Comparison of ENCODE assay signal across 24 cellular contexts in genomic region chr21:15515908-15516307, GRCh38.
A peak's percentile ranks its signal among the peaks of the same experiment; 100 is the strongest.
DNase-seq lines count a peak whose midpoint lies in the region; ATAC-seq, FAIRE-seq and TF ChIP-seq lines count a peak whose summit lies in the region.
"Had no signal": no experiment of that assay in that cellular context is flagged by ENCODE, and none has a peak within 500 bp of the region (broad histone marks: within the 10 kb centered on the region; RNA-seq: fewer than 3 reads in every experiment).

No MANE protein-coding gene starts in this region.

- H2AFZ ChIP-seq in HepG2 (ENCODE audit: low read length): no peak overlapping the region
- H2AFZ ChIP-seq in K562 (ENCODE audit: low read depth, low read length): no peak overlapping the region

- BruUV-seq in HepG2 (replicated peaks; lab: Mats Ljungman, UMichigan) (no TSS peak), K562 (replicated peaks; lab: Mats Ljungman, UMichigan) (no TSS peak)

- DNase-seq in HepG2 (ENCODE audit: low spot score): no peak
- no peak for DNase-seq in right lobe of liver
- DNase-seq in K562 (ENCODE audit: extremely low read depth in 1 of 4, low spot score in 3 of 4): no peak
- DNase-seq in fibroblast of villous mesenchyme (ENCODE audit: low read depth): peak; percentile 17
- DNase-seq in body of pancreas: no peak
- no peak for DNase-seq in urothelium cell line (ENCODE audit: low spot score)
- no peak for DNase-seq in H54 (ENCODE audit: insufficient read length, low spot score)
- DNase-seq in BE2C: no peak
- DNase-seq: ACHN; AML-193; CD4-positive, CD25-positive, alpha-beta regulatory T cell; CD8-positive, alpha-beta memory T cell; DMS 273 treated with DMSO at 0.1 percent for 48 hours; DMS79; EL; GDM1; GOT3; H7 had no signal

- TF ChIP-seq CTCF in HepG2 (CRISPR knock-in tag; IDR thresholded peaks at IDR 0.05): no peak
- TF ChIP-seq CTCF in right lobe of liver (IDR thresholded peaks at IDR 0.05): no peak
- no peak for TF ChIP-seq CTCF in K562 (IDR thresholded peaks at IDR 0.05 in 2 of 3, conservative IDR thresholded peaks at IDR 0.05 in 1 of 3; ENCODE audit: insufficient read depth in 2 of 3, low read depth in 1 of 3, low read length in 3 of 3)
- TF ChIP-seq CTCF in fibroblast of villous mesenchyme (IDR thresholded peaks at IDR 0.05; ENCODE audit: insufficient read depth, low read depth, low read length): no peak
- TF ChIP-seq CTCF in body of pancreas (IDR thresholded peaks at IDR 0.05): no peak
- TF ChIP-seq CTCF in BE2C (IDR thresholded peaks at IDR 0.05; ENCODE audit: low read depth, low read length): no peak

- H3K4me3 ChIP-seq in HepG2 (replicated peaks in 1 of 3; ENCODE audit: insufficient read depth in 1 of 3, low read depth in 2 of 3, low read length in 3 of 3): no peak overlapping the region
- H3K4me3 ChIP-seq in right lobe of liver: no peak overlapping the region
- no peak overlapping the region for H3K4me3 ChIP-seq in K562
- no peak overlapping the region for H3K4me3 ChIP-seq in fibroblast of villous mesenchyme (ENCODE audit: low read depth, low read length)
- H3K4me3 ChIP-seq in body of pancreas: no peak overlapping the region
- H3K4me3 ChIP-seq in BE2C (ENCODE audit: low read depth, low read length): no peak overlapping the region
- H3K4me3 ChIP-seq: A549, GM12878 had no signal

- TF ChIP-seq RAD21 in HepG2 (CRISPR knock-in tag; IDR thresholded peaks at IDR 0.05): no peak
- TF ChIP-seq RAD21 in K562 (CRISPR knock-in tag; conservative IDR thresholded peaks at IDR 0.05 in 1 of 2, IDR thresholded peaks at IDR 0.05 in 1 of 2): no peak

- no peaks in the 10 kb centered on the region for H4K20me1 ChIP-seq in HepG2 (ENCODE audit: insufficient read depth, low read length)
- H4K20me1 ChIP-seq in K562 (replicated peaks; ENCODE audit: control insufficient read depth, insufficient read depth, low read length): no peaks in the 10 kb centered on the region

- H3K4me2 ChIP-seq in HepG2 (ENCODE audit: low read depth, low read length) (no peak overlapping the region), K562 (ENCODE audit: insufficient read depth, low read length) (no peak overlapping the region)
- H3K4me2 ChIP-seq: A549 had no signal

- H3K9me1 ChIP-seq in K562 (ENCODE audit: control insufficient read depth, insufficient read depth, low read length): no peaks in the 10 kb centered on the region

- in situ Hi-C loops in HepG2 (cut with HindIII; ENCODE audit: extremely low pct_ligation_motif_present, low pct_unique_long_range_greater_than_20kb) (no loop called here), K562 (cut with MboI) (no loop called here)

- TF ChIP-seq POLR2A in HepG2 (IDR thresholded peaks at IDR 0.05; ENCODE audit: insufficient read depth in 1 of 2, low read depth in 2 of 2, low read length in 2 of 2) (no peak), right lobe of liver (IDR thresholded peaks at IDR 0.05) (no peak), K562 (conservative IDR thresholded peaks at IDR 0.05) (no peak), body of pancreas (IDR thresholded peaks at IDR 0.05) (no peak), H54 (IDR thresholded peaks at IDR 0.05; ENCODE audit: low read depth, low read length) (no peak)

- H3K9me3 ChIP-seq in HepG2 (ENCODE audit: low read length) (no peaks in the 10 kb centered on the region), right lobe of liver (no peaks in the 10 kb centered on the region), K562 (replicated peaks; ENCODE audit: control insufficient read depth, insufficient read depth, low read depth, low read length) (no peaks in the 10 kb centered on the region; the same call in 1 of the 2 replicates), body of pancreas (no peaks in the 10 kb centered on the region), BE2C (no peaks in the 10 kb centered on the region)
- H3K9me3 ChIP-seq: A549 had no signal

- H3K9ac ChIP-seq in HepG2 (ENCODE audit: insufficient read depth, low read depth, low read length) (no peak overlapping the region), K562 (ENCODE audit: insufficient read depth in 1 of 2, low read depth in 2 of 2, low read length in 2 of 2) (no peak overlapping the region)

- H3K27ac ChIP-seq in HepG2 (ENCODE audit: extremely low read length, insufficient read depth, low read length): no peak overlapping the region
- no peak overlapping the region for H3K27ac ChIP-seq in right lobe of liver
- no peak overlapping the region for H3K27ac ChIP-seq in K562 (ENCODE audit: extremely low read depth, low read depth, low read length)
- H3K27ac ChIP-seq in body of pancreas: no peak overlapping the region
- H3K27ac ChIP-seq: 22Rv1, A549, C4-2B had no signal

- no peaks in the 10 kb centered on the region; a peak in 1 of 5 replicates for H3K27me3 ChIP-seq in HepG2 (ENCODE audit: control insufficient read depth in 1 of 2, insufficient read depth in 2 of 2, low read length in 2 of 2)
- H3K27me3 ChIP-seq in right lobe of liver: no peaks in the 10 kb centered on the region
- H3K27me3 ChIP-seq in K562 (ENCODE audit: control insufficient read depth in 2 of 2, insufficient read depth in 2 of 2, low read length in 2 of 2): no peaks in the 10 kb centered on the region
- H3K27me3 ChIP-seq in body of pancreas: no peaks in the 10 kb centered on the region
- H3K27me3 ChIP-seq in BE2C: no peaks in the 10 kb centered on the region

- H3K4me1 ChIP-seq in HepG2 (ENCODE audit: insufficient read depth, low read length) (peaks cover 43% of the 10 kb centered on the region), right lobe of liver (peaks cover 0 to 20% (median 3%) of the 10 kb centered on the region in 4 donors), K562 (replicated peaks in 1 of 2; ENCODE audit: control insufficient read depth in 2 of 2, insufficient read depth in 2 of 2, low read length in 2 of 2) (no peaks in the 10 kb centered on the region), body of pancreas (no peaks in the 10 kb centered on the region), BE2C (no peaks in the 10 kb centered on the region)
- H3K4me1 ChIP-seq: A549 had no signal

- H3K36me3 ChIP-seq in HepG2 (replicated peaks in 1 of 2; ENCODE audit: control insufficient read depth in 1 of 2, insufficient read depth in 2 of 2, low read length in 2 of 2) (no peaks in the 10 kb centered on the region), right lobe of liver (no peaks in the 10 kb centered on the region), K562 (ENCODE audit: control insufficient read depth, insufficient read depth, low read length) (no peaks in the 10 kb centered on the region), body of pancreas (replicated peaks in 1 of 2; ENCODE audit: insufficient read depth in 1 of 2, low read depth in 2 of 2) (no peaks in the 10 kb centered on the region), BE2C (no peaks in the 10 kb centered on the region)

- H3K79me2 ChIP-seq in HepG2 (ENCODE audit: insufficient read depth, low read length) (no peaks in the 10 kb centered on the region), K562 (ENCODE audit: control insufficient read depth, insufficient read depth, low read length) (no peaks in the 10 kb centered on the region)

- intact Hi-C loops in HepG2 (cut with micrococcal nuclease; ENCODE audit: unreplicated experiment): no loop called here
- intact Hi-C loops in right lobe of liver (cut with DNase I): no loop called here
- intact Hi-C loops in K562 (cut with micrococcal nuclease): no loop called here
- intact Hi-C loops in body of pancreas (cut with DNase I): no loop called here

- 96% methylated on average over 2 of the region's 2 CpGs for WGBS in HepG2 (ENCODE audit: low lambda C conversion rate)
- 56% methylated on average over 2 of the region's 2 CpGs for WGBS in right lobe of liver (ENCODE audit: insufficient coverage, low coverage, low lambda C conversion rate, missing lambda C conversion rate)
- WGBS in K562 (ENCODE audit: insufficient coverage, low coverage, missing lambda C conversion rate): 0% methylated on average over 2 of the region's 2 CpGs
- 67 to 70% methylated on average over 2 of the region's 2 CpGs for WGBS in body of pancreas, 2 donors

- TF ChIP-seq EP300 in HepG2 (IDR thresholded peaks at IDR 0.05; ENCODE audit: low read depth in 2 of 2, low read length in 2 of 2) (no peak), HepG2 (CRISPR knock-in tag; IDR thresholded peaks at IDR 0.05; ENCODE audit: borderline replicate concordance) (no peak), K562 (IDR thresholded peaks at IDR 0.05; ENCODE audit: low read length) (no peak)

- FAIRE-seq in HepG2 (lab: Jason Lieb, UNC) (no peak), K562 (lab: Jason Lieb, UNC) (no peak), urothelium cell line (lab: Jason Lieb, UNC) (no peak), H54 (lab: Jason Lieb, UNC) (no peak)
- FAIRE-seq: A549, D721Med, GM12878 had no signal

- CTCF ChIA-PET in HepG2 (lab: Yijun Ruan, JAX; ENCODE audit: low intra/inter-chr PET ratio, low total read pairs) (no interaction called here), K562 (lab: Yijun Ruan, JAX; ENCODE audit: low intra/inter-chr PET ratio) (no interaction called here)

- POLR2A ChIA-PET in HepG2 (lab: Yijun Ruan, JAX): no interaction called here
- POLR2A ChIA-PET in K562 (lab: Yijun Ruan, JAX): no interaction called here

- no peak for ATAC-seq in HepG2
- no peak for ATAC-seq in right lobe of liver
- ATAC-seq in K562: no peak
- ATAC-seq in body of pancreas: no peak
- ATAC-seq: A549, GM12878, HCT116 had no signal

TF ChIP-seq in HepG2, 621 proteins besides CTCF, POLR2A, EP300 and RAD21:
- TF ChIP-seq ZBTB3 (CRISPR knock-in tag; IDR thresholded peaks at IDR 0.05; ENCODE audit: borderline replicate concordance, low read depth): no peak
- peak; percentile 11; the same call in 1 of the 2 replicates for TF ChIP-seq MAFF (IDR thresholded peaks at IDR 0.05; ENCODE audit: low read depth, low read length)
- TF ChIP-seq MAFK (conservative IDR thresholded peaks at IDR 0.05 in 1 of 2, IDR thresholded peaks at IDR 0.05 in 1 of 2; ENCODE audit: low read length in 2 of 2): peak; percentile 19 to 55; a peak in 2 of 4 replicates
TF ChIP-seq in HepG2: peak in this region for 2.

TF ChIP-seq in K562, 482 proteins besides CTCF, POLR2A, EP300 and RAD21 (continues in another document):
- TF ChIP-seq ZNF316 (IDR thresholded peaks at IDR 0.05): peak; percentile 66
- no peak for TF ChIP-seq CBX5 (IDR thresholded peaks at IDR 0.05; ENCODE audit: borderline replicate concordance, low read depth)

Comparison
In these comparisons a context has a peak if more than half of its experiments do, and no peak if none do; other contexts are left out.
1. Of the 241 proteins assayed by ChIP-seq in both HepG2 and K562: peak only in HepG2: MAFF and MAFK; only in K562: none; in both: none; in neither: 239.